ENCODE assay signal across 7 cellular contexts in the genomic region with DNA sequence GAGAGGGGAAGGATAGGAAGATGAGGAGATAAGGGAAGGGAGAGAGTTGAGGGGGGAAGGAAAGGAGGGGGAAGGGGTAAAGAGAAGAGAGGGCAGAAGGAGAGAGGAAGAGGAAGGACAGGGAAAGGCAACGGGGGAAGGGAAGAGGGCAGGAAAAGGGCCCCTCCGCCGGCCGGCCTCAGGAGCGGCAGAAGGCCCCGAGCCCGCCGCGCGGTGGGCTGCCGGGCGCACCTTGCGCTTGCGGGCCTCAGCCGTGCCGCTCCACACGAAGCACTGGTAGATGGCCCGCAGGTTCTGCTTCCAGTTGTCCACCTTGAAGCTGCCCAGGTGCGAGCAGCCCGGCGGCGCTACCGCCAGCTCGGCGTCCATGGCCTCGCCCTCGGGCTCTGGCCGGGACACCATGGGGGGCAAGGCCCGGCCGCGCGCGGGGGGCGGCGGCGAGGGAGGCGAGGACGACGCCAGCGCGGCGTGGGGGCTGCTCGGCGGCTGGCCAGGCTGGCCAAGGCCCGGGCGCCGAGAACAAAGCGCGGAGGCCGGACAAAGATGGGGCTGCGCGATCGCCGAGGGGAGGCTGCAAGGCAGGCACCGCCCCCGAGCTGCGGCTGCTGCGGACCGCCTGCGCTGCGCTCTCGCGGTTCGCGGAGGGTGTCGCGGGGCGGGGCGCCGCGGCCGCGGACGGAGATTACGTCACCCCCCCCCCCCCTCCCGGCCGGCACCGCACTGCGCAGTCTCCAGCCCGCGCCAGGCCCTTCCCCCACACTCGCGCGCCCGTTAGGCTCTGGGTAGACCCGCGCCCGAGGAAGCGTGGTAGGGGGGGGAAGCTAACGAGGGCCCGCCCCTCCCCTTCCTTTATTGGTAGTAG. TPM values are rescaled to one million over a fixed set of nuclear protein-coding genes. Genes with fewer than 3 reads are reported as not detected.
A peak's percentile ranks its signal among the peaks of the same experiment; 100 is the strongest.
DNase-seq lines count a peak whose midpoint lies in the region; ATAC-seq and TF ChIP-seq lines count a peak whose summit lies in the region.

A gene (minus strand): TSS at position 578 of the 862 bp plus-strand sequence. CDS start 176 bp downstream, at position 402.

- H3K36me3 Mint-ChIP-seq in stimulated activated naive CD8-positive, alpha-beta T cell treated with anti-CD3 and anti-CD28 coated beads, Interleukin-15, Interleukin-2, amounts not matched to agents 100 ng/mL and 50 ng/mL, for 24 hours (ENCODE audit: low read depth), result peaks cover 23% of the 10 kb centered on the region

- ATAC-seq in GM21576 (IDR thresholded peaks at IDR 0.05; ENCODE audit: unreplicated experiment), result peak; percentile 48

- no peak for DNase-seq in GM12865 (ENCODE audit: low read depth)
- peak; percentile 76 for DNase-seq in HuH-7 (ENCODE audit: low spot score)
- peak; percentile 59 for DNase-seq in UCSD-AML1 (lab: John Stamatoyannopoulos, UW; ENCODE audit: unreplicated experiment)
- peak; percentile 100 for DNase-seq in effector CD8-positive, alpha-beta T cell (lab: John Stamatoyannopoulos, UW)
- DNase-seq in mesenteric fat pad (ENCODE audit: low spot score), result peak; percentile 98

- peak within 1 kb of the TSS; percentile 97 for H3K4me3 Mint-ChIP-seq in stimulated activated naive CD8-positive, alpha-beta T cell treated with anti-CD3 and anti-CD28 coated beads, Interleukin-15, Interleukin-2, amounts not matched to agents 100 ng/mL and 50 ng/mL, for 24 hours

- no peaks in the 10 kb centered on the region for H3K9me3 Mint-ChIP-seq in stimulated activated naive CD8-positive, alpha-beta T cell treated with anti-CD3 and anti-CD28 coated beads, Interleukin-15, Interleukin-2, amounts not matched to agents 100 ng/mL and 50 ng/mL, for 24 hours

- peak within 1 kb of the TSS; percentile 97 for H3K4me3 ChIP-seq in GM12865 (ENCODE audit: low read depth, low read length)

- no peak for TF ChIP-seq CTCF in GM12865 (IDR thresholded peaks at IDR 0.05; ENCODE audit: insufficient read depth, low read depth, low read length, missing control alignments)

- peaks cover 38% of the 10 kb centered on the region for H3K4me1 Mint-ChIP-seq in stimulated activated naive CD8-positive, alpha-beta T cell treated with anti-CD3 and anti-CD28 coated beads, Interleukin-15, Interleukin-2, amounts not matched to agents 100 ng/mL and 50 ng/mL, for 24 hours (ENCODE audit: low read depth)

- H3K27me3 Mint-ChIP-seq in stimulated activated naive CD8-positive, alpha-beta T cell treated with anti-CD3 and anti-CD28 coated beads, Interleukin-15, Interleukin-2, amounts not matched to agents 100 ng/mL and 50 ng/mL, for 24 hours, result no peaks in the 10 kb centered on the region

- H3K27ac Mint-ChIP-seq in stimulated activated naive CD8-positive, alpha-beta T cell treated with anti-CD3 and anti-CD28 coated beads, Interleukin-15, Interleukin-2, amounts not matched to agents 100 ng/mL and 50 ng/mL, for 24 hours, result peak within 1 kb of the TSS; percentile 98

RNA-seq across cellular contexts. Expression of the gene that starts here (rescaled TPM):
- total RNA-seq in mesenteric fat pad, result 148 TPM
